1 cellular context compared by ENCODE assay signal in genomic region chr19:37906868-37907734, GRCh38.
TF ChIP-seq lines count a peak whose summit lies in the region.

TSS of gene SIPA1L3 (plus strand) at chr19:37907208. CDS start at chr19:38081566, 174,358 bp downstream.

TF ChIP-seq in WTC11, 78 proteins besides CTCF, POLR2A, EP300 and RAD21 (continued from another document):
- TF ChIP-seq USF1 (CRISPR knock-in tag; IDR thresholded peaks at IDR 0.05) (no peak), MAX (CRISPR knock-in tag; IDR thresholded peaks at IDR 0.05) (peak; percentile 0; the same call in 1 of the 2 replicates), JUN (CRISPR knock-in tag; IDR thresholded peaks at IDR 0.05) (no peak), NFE2L1 (CRISPR knock-in tag; IDR thresholded peaks at IDR 0.05) (no peak), ATF2 (CRISPR knock-in tag; IDR thresholded peaks at IDR 0.05; ENCODE audit: borderline replicate concordance, low read depth) (no peak), KAT7 (CRISPR knock-in tag; IDR thresholded peaks at IDR 0.05; ENCODE audit: borderline replicate concordance) (0 out of 2 replicates have a peak, but pooled peaks have one; percentile 59), ATF6 (CRISPR knock-in tag; IDR thresholded peaks at IDR 0.05) (no peak), FOXP1 (CRISPR knock-in tag; IDR thresholded peaks at IDR 0.05; ENCODE audit: borderline replicate concordance) (peak; percentile 49; the same call in 1 of the 2 replicates), ZNF121 (CRISPR knock-in tag; IDR thresholded peaks at IDR 0.05) (no peak), NFYB (CRISPR knock-in tag; conservative IDR thresholded peaks at IDR 0.05; ENCODE audit: low read depth) (no peak; the same call in 1 of the 2 replicates)
